In genomic region chr13:100212904-100213538, GRCh38 we compare ENCODE assay signal across 14 cellular contexts.
"Had no signal": no experiment of that assay in that cellular context is flagged by ENCODE, and none has a peak within 500 bp of the region (broad histone marks: within the 10 kb centered on the region; RNA-seq: fewer than 3 reads in every experiment).

No MANE protein-coding gene starts in this region.

- H3K4me3 Mint-ChIP-seq: activated CD4-positive, alpha-beta memory T cell treated with anti-CD3 and anti-CD28 coated beads for 36 hours; activated naive CD8-positive, alpha-beta T cell treated with anti-CD3 and anti-CD28 coated beads for 36 hours; activated T-cell treated with anti-CD3 and anti-CD28 coated beads, Interleukin-2, amount 50 U/mL, for 72 hours; immature natural killer cell; naive thymus-derived CD8-positive, alpha-beta T cell; stimulated activated naive B cell treated with anti-CD40 and anti-IgM and Interleukin-4, amounts not matched to agents 10 μg/mL and 1 μg/mL and 100 μg/mL, for 72 hours; T-helper 17 cell had no signal

- H3K27me3 Mint-ChIP-seq: activated CD4-positive, alpha-beta memory T cell treated with anti-CD3 and anti-CD28 coated beads for 36 hours; activated naive CD8-positive, alpha-beta T cell treated with anti-CD3 and anti-CD28 coated beads for 36 hours; naive thymus-derived CD8-positive, alpha-beta T cell; stimulated activated naive B cell treated with anti-CD40 and anti-IgM and Interleukin-4, amounts not matched to agents 10 μg/mL and 1 μg/mL and 100 μg/mL, for 72 hours; T-helper 17 cell had no signal

- H3K27me3 ChIP-seq: esophagus muscularis mucosa, transverse colon had no signal

- H3K4me3 ChIP-seq: esophagus muscularis mucosa, mucosa of descending colon, psoas muscle, transverse colon had no signal

- H3K27ac ChIP-seq: esophagus muscularis mucosa, psoas muscle, transverse colon had no signal

- H3K9me3 Mint-ChIP-seq: immature natural killer cell had no signal

- H3K9me3 ChIP-seq: esophagus muscularis mucosa, mucosa of descending colon, psoas muscle, transverse colon had no signal

- H3K4me1 ChIP-seq: esophagus muscularis mucosa, psoas muscle, transverse colon had no signal

- ATAC-seq: activated T-cell treated with anti-CD3 and anti-CD28 coated beads, Interleukin-2, amount 50 U/mL, for 72 hours; mucosa of descending colon; naive thymus-derived CD8-positive, alpha-beta T cell; psoas muscle; sciatic nerve; stimulated activated naive B cell treated with anti-CD40 and anti-IgM and Interleukin-4, amounts not matched to agents 10 μg/mL and 1 μg/mL and 100 μg/mL, for 72 hours; T-helper 17 cell had no signal

- H3K27ac Mint-ChIP-seq: activated CD4-positive, alpha-beta memory T cell treated with anti-CD3 and anti-CD28 coated beads for 36 hours; activated naive CD8-positive, alpha-beta T cell treated with anti-CD3 and anti-CD28 coated beads for 36 hours; activated T-cell treated with anti-CD3 and anti-CD28 coated beads, Interleukin-2, amount 50 U/mL, for 72 hours; immature natural killer cell; naive thymus-derived CD8-positive, alpha-beta T cell; stimulated activated naive B cell treated with anti-CD40 and anti-IgM and Interleukin-4, amounts not matched to agents 10 μg/mL and 1 μg/mL and 100 μg/mL, for 72 hours; T-helper 17 cell had no signal

- DNase-seq: activated CD4-positive, alpha-beta memory T cell treated with anti-CD3 and anti-CD28 coated beads for 36 hours; activated gamma-delta T cell treated with Interleukin-2 at 50 U/mL for 16 hours; activated naive CD8-positive, alpha-beta T cell treated with anti-CD3 and anti-CD28 coated beads for 36 hours; activated T-cell treated with anti-CD3 and anti-CD28 coated beads, Interleukin-2, amount 50 U/mL, for 72 hours; immature natural killer cell; mucosa of descending colon; naive thymus-derived CD8-positive, alpha-beta T cell; psoas muscle; stimulated activated CD4-positive, alpha-beta T cell treated with anti-CD3 and anti-CD28 coated beads, Interleukin-2, amount 100 ng/mL, for 24 hours; stimulated activated naive B cell treated with anti-CD40 and anti-IgM and Interleukin-4, amounts not matched to agents 10 μg/mL and 1 μg/mL and 100 μg/mL, for 72 hours; T-helper 17 cell; transverse colon had no signal
